In the genomic region with DNA sequence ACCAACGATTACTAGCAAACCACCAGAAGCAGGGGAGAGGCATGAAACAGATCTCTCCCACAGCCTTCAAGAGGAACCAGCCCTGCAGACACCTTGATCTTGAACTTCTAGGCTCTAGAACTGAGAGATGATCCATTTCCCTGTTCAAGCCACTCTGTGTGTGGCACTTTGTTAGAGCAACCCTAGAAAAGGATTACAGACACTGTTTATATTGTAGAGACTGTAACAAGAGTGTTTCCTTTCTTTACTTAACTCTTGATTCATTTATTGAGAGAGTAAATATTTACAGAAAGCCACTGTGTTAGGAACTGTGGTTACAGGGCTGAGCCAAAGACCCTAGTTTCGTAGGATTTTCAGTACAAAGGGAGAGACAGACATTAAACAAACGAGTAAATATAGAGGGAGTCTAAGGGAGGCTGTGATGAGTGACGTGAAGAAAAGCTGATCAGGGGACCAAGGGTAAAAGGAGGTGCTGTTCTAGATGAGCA, we compare ENCODE assay signal across 19 cellular contexts. TPM values are rescaled to one million over a fixed set of nuclear protein-coding genes. Genes with fewer than 3 reads are reported as not detected.
DNase-seq lines count a peak whose midpoint lies in the region; ATAC-seq and TF ChIP-seq lines count a peak whose summit lies in the region.
"Had no signal": no experiment of that assay in that cellular context is flagged by ENCODE, and none has a peak within 500 bp of the region (broad histone marks: within the 10 kb centered on the region; RNA-seq: fewer than 3 reads in every experiment).

No MANE protein-coding gene starts in this region.

- no peak for TF ChIP-seq POLR2A in body of pancreas (IDR thresholded peaks at IDR 0.05)

- H4K20me1 ChIP-seq in osteoblast (ENCODE audit: insufficient read depth, low read length), result no peaks in the 10 kb centered on the region

- no peaks in the 10 kb centered on the region for H3K27me3 ChIP-seq in body of pancreas
- H3K27me3 ChIP-seq in osteoblast (ENCODE audit: insufficient read depth, low read length), result no peaks in the 10 kb centered on the region
- H3K27me3 ChIP-seq: foreskin keratinocyte, sigmoid colon had no signal

- ATAC-seq in body of pancreas (peak; percentile 22), GM18498 (IDR thresholded peaks at IDR 0.05; ENCODE audit: unreplicated experiment) (no peak)
- no peak for ATAC-seq in activated T-cell treated with anti-CD3 and anti-CD28 coated beads, Interleukin-2, amount 50 U/mL, for 4 hours
- ATAC-seq: foreskin keratinocyte had no signal

- peaks cover 45% of the 10 kb centered on the region for H3K4me1 ChIP-seq in body of pancreas
- no peaks in the 10 kb centered on the region for H3K4me1 ChIP-seq in osteoblast (ENCODE audit: insufficient read depth, low read length)
- H3K4me1 ChIP-seq: foreskin keratinocyte had no signal

- no TSS peak for BruUV-seq in Calu3 (replicated peaks; lab: Mats Ljungman, UMichigan)

- H3K4me1 Mint-ChIP-seq in Calu3 (ENCODE audit: low read depth, unreplicated experiment) (peaks cover 54% of the 10 kb centered on the region), immature natural killer cell (peaks cover 12 to 17% of the 10 kb centered on the region in 2 donors)
- peaks cover 15% of the 10 kb centered on the region for H3K4me1 Mint-ChIP-seq in activated T-cell treated with anti-CD3 and anti-CD28 coated beads, Interleukin-2, amount 50 U/mL, for 4 hours (ENCODE audit: low read depth)

- no peak for TF ChIP-seq CTCF in Calu3 (IDR thresholded peaks at IDR 0.05; ENCODE audit: unreplicated experiment)
- TF ChIP-seq CTCF in body of pancreas (IDR thresholded peaks at IDR 0.05), result no peak
- no peak for TF ChIP-seq CTCF in osteoblast (IDR thresholded peaks at IDR 0.05; ENCODE audit: extremely low read depth, low read depth, low read length)

- peak overlapping the region; percentile 0 to 63 (median 52) for H3K27ac ChIP-seq in body of pancreas
- no peak overlapping the region for H3K27ac ChIP-seq in osteoblast (ENCODE audit: low read depth, low read length)
- H3K27ac ChIP-seq: foreskin keratinocyte, sigmoid colon had no signal

- no peaks in the 10 kb centered on the region for H3K27me3 Mint-ChIP-seq in Calu3 (ENCODE audit: unreplicated experiment)
- H3K27me3 Mint-ChIP-seq in activated T-cell treated with anti-CD3 and anti-CD28 coated beads, Interleukin-2, amount 50 U/mL, for 4 hours (ENCODE audit: low read depth), result no peaks in the 10 kb centered on the region
- H3K27me3 Mint-ChIP-seq in immature natural killer cell (ENCODE audit: low read depth in 3 of 3), result peaks cover 0 to 5% (median 2%) of the 10 kb centered on the region in 3 donors

- no peak overlapping the region for H3K4me3 ChIP-seq in body of pancreas
- no peak overlapping the region for H3K4me3 ChIP-seq in osteoblast (ENCODE audit: insufficient read depth, low read length)
- H3K4me3 ChIP-seq: sigmoid colon had no signal

- CTCF ChIA-PET in Calu3 (lab: Charles Lee), result interaction anchor here (2.8 kb wide), 1 partner anchor 269 kb away, joined by 17 read pairs; no protein-coding TSS in a partner anchor

- intact Hi-C loops in Calu3 (cut with micrococcal nuclease; ENCODE audit: unreplicated experiment), result loop anchor here (5.0 kb wide), 3 partner anchors 76 to 391 kb away; no protein-coding TSS in a partner anchor
- intact Hi-C loops in body of pancreas (cut with DNase I), result no loop called here

- WGBS in body of pancreas, 2 donors, result 19 to 20% methylated on average over 4 of the region's 4 CpGs

- DNase-seq in Calu3 (no peak), NCI-H2029 (lab: John Stamatoyannopoulos, UW) (peak; percentile 38), body of pancreas (no peak), osteoblast (ENCODE audit: insufficient read length, low spot score, missing footprints) (no peak), immature natural killer cell (no peak), NCI-H1930 (lab: John Stamatoyannopoulos, UW) (no peak)
- no peak for DNase-seq in activated T-cell treated with anti-CD3 and anti-CD28 coated beads, Interleukin-2, amount 50 U/mL, for 4 hours
- DNase-seq: activated effector memory CD4-positive, alpha-beta T cell treated with anti-CD3 and anti-CD28 coated beads, Interleukin-2, amount 50 U/mL, for 16 hours; AML-193; amygdala; cerebellar nuclear complex; DMS 273 treated with DMSO at 0.1 percent for 48 hours; foreskin keratinocyte; mesendoderm; MV-4-11; SIG-M5; sigmoid colon had no signal

- H3K36me3 ChIP-seq in body of pancreas (replicated peaks in 1 of 2; ENCODE audit: insufficient read depth in 1 of 2, low read depth in 2 of 2) (no peaks in the 10 kb centered on the region), osteoblast (ENCODE audit: insufficient read depth, low read length) (no peaks in the 10 kb centered on the region)
- H3K36me3 ChIP-seq: sigmoid colon had no signal

- H3K36me3 Mint-ChIP-seq in Calu3 (ENCODE audit: insufficient read depth, unreplicated experiment) (peaks cover 14% of the 10 kb centered on the region), immature natural killer cell (no peaks in the 10 kb centered on the region)
- H3K36me3 Mint-ChIP-seq in activated T-cell treated with anti-CD3 and anti-CD28 coated beads, Interleukin-2, amount 50 U/mL, for 4 hours (ENCODE audit: insufficient read depth), result no peaks in the 10 kb centered on the region

- H3K4me2 ChIP-seq in osteoblast (ENCODE audit: insufficient read depth, low read length), result no peak overlapping the region

- H3K9me3 Mint-ChIP-seq in Calu3 (ENCODE audit: low read depth, unreplicated experiment), result no peaks in the 10 kb centered on the region
- H3K9me3 Mint-ChIP-seq in activated T-cell treated with anti-CD3 and anti-CD28 coated beads, Interleukin-2, amount 50 U/mL, for 4 hours, result no peaks in the 10 kb centered on the region
- H3K9me3 Mint-ChIP-seq in immature natural killer cell, result no peaks in the 10 kb centered on the region

- H3K9me3 ChIP-seq in body of pancreas (no peaks in the 10 kb centered on the region), osteoblast (ENCODE audit: low read depth, low read length) (no peaks in the 10 kb centered on the region)
- H3K9me3 ChIP-seq: sigmoid colon had no signal

- H2AFZ ChIP-seq in osteoblast (ENCODE audit: low read length), result peak overlapping the region; percentile 70

- H3K27ac Mint-ChIP-seq in Calu3 (ENCODE audit: unreplicated experiment), result peak overlapping the region; percentile 86
- no peak overlapping the region for H3K27ac Mint-ChIP-seq in immature natural killer cell

- no peaks in the 10 kb centered on the region for H3K79me2 ChIP-seq in osteoblast (ENCODE audit: insufficient read depth, low read length)

- H3K4me3 Mint-ChIP-seq in Calu3 (ENCODE audit: low read depth, unreplicated experiment) (peak overlapping the region; percentile 28), immature natural killer cell (no peak overlapping the region)
- no peak overlapping the region for H3K4me3 Mint-ChIP-seq in activated T-cell treated with anti-CD3 and anti-CD28 coated beads, Interleukin-2, amount 50 U/mL, for 4 hours

RNA-seq across cellular contexts. Expression of gene CCDC68, which starts 10.9 kb away (rescaled TPM):
- total RNA-seq in Calu3 (2022) (16.0 and 25.5 TPM in 2 replicates), body of pancreas (10 to 100 TPM in 1 of 2 donors, 1 to 10 TPM in 1; 5.3 to 13.0 TPM), osteoblast (9.0 and 13.3 TPM in 2 replicates)
- total RNA-seq in activated T-cell treated with anti-CD3 and anti-CD28 coated beads, Interleukin-2, amount 50 U/mL, for 4 hours, result not detected
- polyA plus RNA-seq in immature natural killer cell, result not detected
- total RNA-seq: T-helper 2 cell treated with Interferon-gamma antibody and Interleukin-4, amounts not matched to agents 100 ng/mL and 5 ng/mL, for 36 hours had no signal
